ENCODE assay signal across 19 cellular contexts in the genomic region with DNA sequence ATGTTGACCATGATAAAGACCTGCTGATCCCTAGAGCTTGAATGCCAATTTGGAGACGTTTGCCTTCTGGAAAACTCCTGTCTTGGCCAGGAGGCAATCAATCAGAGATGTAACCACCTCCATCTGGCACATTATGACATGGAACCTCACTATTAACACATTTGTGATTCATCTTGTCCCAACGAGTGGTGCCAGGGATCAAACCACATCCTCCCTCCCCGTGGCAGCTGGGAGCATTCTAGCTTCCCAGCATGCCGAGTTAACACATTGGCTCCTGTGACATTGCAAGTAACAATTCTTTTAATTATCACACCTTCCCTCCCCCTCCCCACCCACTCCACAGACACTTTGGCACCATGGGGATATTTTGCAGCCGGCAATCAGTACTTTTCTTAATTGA.
DNase-seq lines count a peak whose midpoint lies in the region.
"Had no signal": no experiment of that assay in that cellular context is flagged by ENCODE, and none has a peak within 500 bp of the region (broad histone marks: within the 10 kb centered on the region; RNA-seq: fewer than 3 reads in every experiment).

No MANE protein-coding gene starts in this region.

- H3K27ac ChIP-seq in caudate nucleus (ENCODE audit: low read depth, low read length), result no peak overlapping the region
- H3K27ac ChIP-seq: esophagus squamous epithelium, SJSA1 had no signal

- DNase-seq in Ammon's horn (ENCODE audit: low spot score), result peak; percentile 68
- peak; percentile 1 for DNase-seq in GM04504 (ENCODE audit: low read depth)
- DNase-seq in NCI-H524 (lab: John Stamatoyannopoulos, UW), result peak; percentile 55 to 73
- DNase-seq in glomerular visceral epithelial cell (ENCODE audit: extremely low spot score), result peak; percentile 6
- DNase-seq in UCSD-AML1 (lab: John Stamatoyannopoulos, UW; ENCODE audit: unreplicated experiment), result no peak
- no peak for DNase-seq in COLO829 (ENCODE audit: low spot score)
- no peak for DNase-seq in hypothalamus (lab: John Stamatoyannopoulos, UW)
- no peak for DNase-seq in caudate nucleus (lab: John Stamatoyannopoulos, UW)
- DNase-seq: activated CD4-positive, alpha-beta memory T cell treated with anti-CD3 and anti-CD28 coated beads for 36 hours; activated naive CD4-positive, alpha-beta T cell treated with anti-CD3 and anti-CD28 coated beads for 36 hours; activated T-cell treated with anti-CD3 and anti-CD28 coated beads for 4 hours; CD8-positive, alpha-beta T cell; effector memory CD4-positive, alpha-beta T cell; esophagus squamous epithelium; NCI-H2029; NCI-H748 treated with DMSO at 0.1 percent for 48 hours; right cardiac atrium; T-helper 2 cell had no signal

Comparison
In these comparisons a context has a peak if more than half of its experiments do, and no peak if none do; other contexts are left out.
1. DNase-seq: peak in Ammon's horn (single experiment), GM04504 (single experiment), NCI-H524 (2 of 2) and glomerular visceral epithelial cell (single experiment); none in UCSD-AML1 (single experiment), COLO829 (single experiment), hypothalamus (0 of 51) and caudate nucleus (0 of 61).